Comparison of ENCODE assay signal across 13 cellular contexts in the genomic region with DNA sequence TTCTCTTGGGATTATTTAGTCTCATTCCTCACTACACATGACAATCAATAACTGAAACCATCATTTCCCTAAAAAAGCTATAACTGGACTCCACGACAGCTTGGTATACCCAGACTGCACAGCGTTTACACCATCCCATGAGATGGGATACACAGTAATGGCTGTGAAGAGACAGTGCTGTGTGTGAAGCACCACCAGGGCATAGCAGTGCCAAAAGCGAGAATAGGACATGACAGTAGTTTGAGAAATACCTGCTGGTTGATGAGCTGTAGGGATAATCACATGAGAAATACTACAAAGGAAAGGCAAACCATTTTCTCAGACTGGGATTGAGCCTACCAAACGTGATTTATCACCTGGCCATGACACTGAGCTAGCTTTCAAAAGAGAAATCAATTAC. TPM values are rescaled to one million over a fixed set of nuclear protein-coding genes. Genes with fewer than 3 reads are reported as not detected.
DNase-seq lines count a peak whose midpoint lies in the region; ATAC-seq and TF ChIP-seq lines count a peak whose summit lies in the region.
"Had no signal": no experiment of that assay in that cellular context is flagged by ENCODE, and none has a peak within 500 bp of the region (broad histone marks: within the 10 kb centered on the region; RNA-seq: fewer than 3 reads in every experiment).

No MANE protein-coding gene starts in this region.

- H3K4me2 ChIP-seq in GM23338 (no peak overlapping the region), parathyroid adenoma (ENCODE audit: low read length) (no peak overlapping the region), GM23248 (ENCODE audit: unreplicated experiment) (no peak overlapping the region)

- TF ChIP-seq CTCF in GM23338 (conservative IDR thresholded peaks at IDR 0.05; ENCODE audit: low read depth in 2 of 2) (no peak), WTC11 (IDR thresholded peaks at IDR 0.05) (no peak), parathyroid adenoma (IDR thresholded peaks at IDR 0.05) (no peak)

- H3F3A ChIP-seq in GM23338 (replicated peaks; ENCODE audit: low read depth) (peaks cover 13% of the 10 kb centered on the region; the same call in 1 of the 2 replicates), GM23248 (ENCODE audit: insufficient read depth) (no peaks in the 10 kb centered on the region)

- H3K9me3 Mint-ChIP-seq in GM23338 (no peaks in the 10 kb centered on the region), WTC11 (no peaks in the 10 kb centered on the region)
- H3K9me3 Mint-ChIP-seq: CD4-positive, alpha-beta T cell had no signal

- H3K4me1 ChIP-seq in GM23338 (ENCODE audit: insufficient read depth) (no peaks in the 10 kb centered on the region), parathyroid adenoma (peaks cover 13% of the 10 kb centered on the region), skeletal muscle tissue (ENCODE audit: control insufficient read depth in 3 of 3, insufficient read depth in 3 of 3, low read length in 3 of 3) (peaks cover 8 to 17% (median 12%) of the 10 kb centered on the region in 3 donors), GM23248 (ENCODE audit: insufficient read depth) (no peaks in the 10 kb centered on the region)
- H3K4me1 ChIP-seq: Caco-2 had no signal

- CTCF ChIA-PET in WTC11 (lab: Charles Lee): no interaction called here

- H3K9ac ChIP-seq in parathyroid adenoma: no peak overlapping the region
- peak overlapping the region; percentile 8 to 68 (median 12) for H3K9ac ChIP-seq in skeletal muscle tissue (ENCODE audit: low read depth in 1 of 3, low read length in 3 of 3)
- no peak overlapping the region for H3K9ac ChIP-seq in GM23248

- H3K27ac Mint-ChIP-seq in GM23338 (peak overlapping the region; percentile 83), WTC11 (peak overlapping the region; percentile 44; the same call in 1 of the 2 replicates)
- H3K27ac Mint-ChIP-seq: CD4-positive, alpha-beta T cell had no signal

- POLR2A ChIA-PET in WTC11 (lab: Charles Lee): no interaction called here

- H3K79me2 ChIP-seq in GM23338 (replicated peaks; ENCODE audit: insufficient read depth): peaks cover 6% of the 10 kb centered on the region; the same call in 1 of the 2 replicates
- peaks cover 3% of the 10 kb centered on the region for H3K79me2 ChIP-seq in parathyroid adenoma
- no peaks in the 10 kb centered on the region for H3K79me2 ChIP-seq in GM23248 (ENCODE audit: insufficient read depth)

- H3K4me3 ChIP-seq in GM23338 (no peak overlapping the region), parathyroid adenoma (ENCODE audit: low read depth, low read length) (no peak overlapping the region), skeletal muscle tissue (ENCODE audit: low read length in 3 of 3) (peak overlapping the region; percentile 45 to 65 (median 58)), GM23248 (no peak overlapping the region)

- no peaks in the 10 kb centered on the region for H3K27me3 ChIP-seq in GM23338 (ENCODE audit: insufficient read depth)
- no peaks in the 10 kb centered on the region for H3K27me3 ChIP-seq in parathyroid adenoma (ENCODE audit: control insufficient read depth, insufficient read depth, low read length)
- H3K27me3 ChIP-seq in skeletal muscle tissue (ENCODE audit: control insufficient read depth in 3 of 3, insufficient read depth in 3 of 3, low read length in 3 of 3): no peaks in the 10 kb centered on the region
- no peaks in the 10 kb centered on the region for H3K27me3 ChIP-seq in GM23248 (replicated peaks; ENCODE audit: insufficient read depth)

- ATAC-seq in GM23338 (no peak), WTC11 (no peak)

- H3K9me3 ChIP-seq in parathyroid adenoma (ENCODE audit: control insufficient read depth, low read length) (no peaks in the 10 kb centered on the region), skeletal muscle tissue (ENCODE audit: control insufficient read depth in 3 of 3, low read length in 3 of 3) (no peaks in the 10 kb centered on the region), GM23248 (ENCODE audit: low read depth) (no peaks in the 10 kb centered on the region)
- H3K9me3 ChIP-seq: Caco-2 had no signal

- peaks cover 91% of the 10 kb centered on the region for H3K36me3 ChIP-seq in GM23338 (ENCODE audit: insufficient read depth)
- H3K36me3 ChIP-seq in parathyroid adenoma (ENCODE audit: control insufficient read depth, insufficient read depth, low read length): no peaks in the 10 kb centered on the region
- peaks cover 46 to 61% (median 48%) of the 10 kb centered on the region in 3 donors for H3K36me3 ChIP-seq in skeletal muscle tissue (ENCODE audit: control insufficient read depth in 3 of 3, insufficient read depth in 3 of 3, low read length in 3 of 3)
- peaks cover 31% of the 10 kb centered on the region for H3K36me3 ChIP-seq in GM23248 (ENCODE audit: low read depth)

- H3K4me1 Mint-ChIP-seq in GM23338 (no peaks in the 10 kb centered on the region), WTC11 (no peaks in the 10 kb centered on the region)

- H3K9me2 ChIP-seq in GM23338 (ENCODE audit: insufficient read depth) (no peaks in the 10 kb centered on the region), GM23248 (ENCODE audit: insufficient read depth) (no peaks in the 10 kb centered on the region)

- peaks cover 6% of the 10 kb centered on the region for H3K27me3 Mint-ChIP-seq in GM23338 (ENCODE audit: insufficient read depth, low read depth, poor library complexity)
- H3K27me3 Mint-ChIP-seq in WTC11 (ENCODE audit: low read depth): no peaks in the 10 kb centered on the region
- H3K27me3 Mint-ChIP-seq: CD4-positive, alpha-beta T cell had no signal

- in situ Hi-C loops in GM23248 (cut with MboI): no loop called here

- H4K20me1 ChIP-seq in GM23338 (replicated peaks; ENCODE audit: insufficient read depth) (peaks cover 3% of the 10 kb centered on the region; the same call in 1 of the 2 replicates), GM23248 (ENCODE audit: insufficient read depth) (no peaks in the 10 kb centered on the region)

- H3K27ac ChIP-seq in GM23338 (ENCODE audit: low read depth) (no peak overlapping the region), parathyroid adenoma (peak overlapping the region; percentile 29), skeletal muscle tissue (ENCODE audit: low read depth, low read length) (peak overlapping the region; percentile 77), GM23248 (no peak overlapping the region)
- H3K27ac ChIP-seq: C4-2B had no signal

- H2AFZ ChIP-seq in GM23338 (no peak overlapping the region), parathyroid adenoma (no peak overlapping the region), GM23248 (no peak overlapping the region)

- 84 to 86% methylated on average over 4 of the region's 4 CpGs for WGBS in GM23248 (ENCODE audit: low coverage in 1 of 2, low lambda C conversion rate in 2 of 2, missing lambda C conversion rate in 2 of 2), 2 experiments

- H3K36me3 Mint-ChIP-seq in GM23338 (ENCODE audit: low read depth): peaks cover 91% of the 10 kb centered on the region
- H3K36me3 Mint-ChIP-seq in WTC11: peaks cover 84% of the 10 kb centered on the region

- DNase-seq in GM23338 (ENCODE audit: low spot score): no peak
- DNase-seq in WTC11 (ENCODE audit: low spot score): no peak
- no peak for DNase-seq in GM23248
- no peak for DNase-seq in SKM-1 treated with dmso at 0.1 percent for 144 hours (lab: John Stamatoyannopoulos, UW; ENCODE audit: unreplicated experiment)
- DNase-seq in NCI-H748 (lab: John Stamatoyannopoulos, UW; ENCODE audit: unreplicated experiment): no peak
- DNase-seq: AML-193; Caco-2; CD4-positive, alpha-beta T cell; HCEC 1CT; KG1 had no signal

- H3K4me3 Mint-ChIP-seq in GM23338 (no peak overlapping the region), WTC11 (no peak overlapping the region)
- H3K4me3 Mint-ChIP-seq: CD4-positive, alpha-beta T cell had no signal

TF ChIP-seq in GM23338, 12 proteins besides CTCF, POLR2A, EP300 and RAD21 (continues in another document):
- no peak for TF ChIP-seq ZNF331 (CRISPR knock-in tag; IDR thresholded peaks at IDR 0.05; ENCODE audit: low read depth)
- no peak for TF ChIP-seq POLR2AphosphoS5 (IDR thresholded peaks at IDR 0.05; ENCODE audit: low read depth)
- no peak for TF ChIP-seq STAT1 (IDR thresholded peaks at IDR 0.05; ENCODE audit: unreplicated experiment)

TF ChIP-seq in WTC11, 78 proteins besides CTCF, POLR2A, EP300 and RAD21 (continues in another document):
- TF ChIP-seq HMGA2 (CRISPR knock-in tag; IDR thresholded peaks at IDR 0.05) (no peak), EMX1 (CRISPR knock-in tag; IDR thresholded peaks at IDR 0.05) (no peak), OVOL2 (CRISPR knock-in tag; IDR thresholded peaks at IDR 0.05; ENCODE audit: borderline replicate concordance) (no peak)
- TF ChIP-seq, protein P1, sequence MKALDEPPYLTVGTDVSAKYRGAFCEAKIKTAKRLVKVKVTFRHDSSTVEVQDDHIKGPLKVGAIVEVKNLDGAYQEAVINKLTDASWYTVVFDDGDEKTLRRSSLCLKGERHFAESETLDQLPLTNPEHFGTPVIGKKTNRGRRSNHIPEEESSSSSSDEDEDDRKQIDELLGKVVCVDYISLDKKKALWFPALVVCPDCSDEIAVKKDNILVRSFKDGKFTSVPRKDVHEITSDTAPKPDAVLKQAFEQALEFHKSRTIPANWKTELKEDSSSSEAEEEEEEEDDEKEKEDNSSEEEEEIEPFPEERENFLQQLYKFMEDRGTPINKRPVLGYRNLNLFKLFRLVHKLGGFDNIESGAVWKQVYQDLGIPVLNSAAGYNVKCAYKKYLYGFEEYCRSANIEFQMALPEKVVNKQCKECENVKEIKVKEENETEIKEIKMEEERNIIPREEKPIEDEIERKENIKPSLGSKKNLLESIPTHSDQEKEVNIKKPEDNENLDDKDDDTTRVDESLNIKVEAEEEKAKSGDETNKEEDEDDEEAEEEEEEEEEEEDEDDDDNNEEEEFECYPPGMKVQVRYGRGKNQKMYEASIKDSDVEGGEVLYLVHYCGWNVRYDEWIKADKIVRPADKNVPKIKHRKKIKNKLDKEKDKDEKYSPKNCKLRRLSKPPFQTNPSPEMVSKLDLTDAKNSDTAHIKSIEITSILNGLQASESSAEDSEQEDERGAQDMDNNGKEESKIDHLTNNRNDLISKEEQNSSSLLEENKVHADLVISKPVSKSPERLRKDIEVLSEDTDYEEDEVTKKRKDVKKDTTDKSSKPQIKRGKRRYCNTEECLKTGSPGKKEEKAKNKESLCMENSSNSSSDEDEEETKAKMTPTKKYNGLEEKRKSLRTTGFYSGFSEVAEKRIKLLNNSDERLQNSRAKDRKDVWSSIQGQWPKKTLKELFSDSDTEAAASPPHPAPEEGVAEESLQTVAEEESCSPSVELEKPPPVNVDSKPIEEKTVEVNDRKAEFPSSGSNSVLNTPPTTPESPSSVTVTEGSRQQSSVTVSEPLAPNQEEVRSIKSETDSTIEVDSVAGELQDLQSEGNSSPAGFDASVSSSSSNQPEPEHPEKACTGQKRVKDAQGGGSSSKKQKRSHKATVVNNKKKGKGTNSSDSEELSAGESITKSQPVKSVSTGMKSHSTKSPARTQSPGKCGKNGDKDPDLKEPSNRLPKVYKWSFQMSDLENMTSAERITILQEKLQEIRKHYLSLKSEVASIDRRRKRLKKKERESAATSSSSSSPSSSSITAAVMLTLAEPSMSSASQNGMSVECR (CRISPR knock-in tag; IDR thresholded peaks at IDR 0.05; ENCODE audit: borderline replicate concordance): no peak

RNA-seq across cellular contexts. Expression of a gene that starts 22.4 kb away (rescaled TPM):
- 13.0 and 20.3 TPM in 2 replicates for total RNA-seq in GM23338 (2014; rRNA removed; shearing (Covaris generic))
- 48.9 and 67.3 TPM in 2 replicates for polyA plus RNA-seq in GM23338 (2016; fragmentation: Nextera tagmentation; extraction: Ambion mirVana)
- total RNA-seq in WTC11 (2021): 21.3 to 22.2 TPM (median 21.8 TPM) in 3 replicates
- 9.4 TPM for total RNA-seq in skeletal muscle tissue
- total RNA-seq in GM23248 (2014; rRNA removed; shearing (Covaris generic)): 30.1 and 30.6 TPM in 2 replicates
- 68.2 and 69.5 TPM in 2 replicates for polyA plus RNA-seq in GM23248 (2016; fragmentation: Nextera tagmentation; extraction: Ambion mirVana)

Comparison
In these comparisons a context has a peak if more than half of its experiments do, and no peak if none do; other contexts are left out.
1. H3K27ac ChIP-seq: peak in parathyroid adenoma (single experiment) and skeletal muscle tissue (single experiment); none in GM23338 (single experiment) and GM23248 (single experiment).
2. H3K4me3 ChIP-seq: peak in skeletal muscle tissue (3 of 3); none in GM23338 (single experiment), parathyroid adenoma (single experiment) and GM23248 (single experiment).
3. H3K9ac ChIP-seq: peak in skeletal muscle tissue (3 of 3); none in parathyroid adenoma (single experiment) and GM23248 (single experiment).